2 cellular contexts compared by ENCODE assay signal in genomic region chr7:121331048-121331447, GRCh38.
TF ChIP-seq lines count a peak whose summit lies in the region.

No MANE protein-coding gene starts in this region.

TF ChIP-seq in HCT116, 20 proteins besides CTCF, POLR2A, EP300 and RAD21 (continued from another document):
- TF ChIP-seq, protein P1, sequence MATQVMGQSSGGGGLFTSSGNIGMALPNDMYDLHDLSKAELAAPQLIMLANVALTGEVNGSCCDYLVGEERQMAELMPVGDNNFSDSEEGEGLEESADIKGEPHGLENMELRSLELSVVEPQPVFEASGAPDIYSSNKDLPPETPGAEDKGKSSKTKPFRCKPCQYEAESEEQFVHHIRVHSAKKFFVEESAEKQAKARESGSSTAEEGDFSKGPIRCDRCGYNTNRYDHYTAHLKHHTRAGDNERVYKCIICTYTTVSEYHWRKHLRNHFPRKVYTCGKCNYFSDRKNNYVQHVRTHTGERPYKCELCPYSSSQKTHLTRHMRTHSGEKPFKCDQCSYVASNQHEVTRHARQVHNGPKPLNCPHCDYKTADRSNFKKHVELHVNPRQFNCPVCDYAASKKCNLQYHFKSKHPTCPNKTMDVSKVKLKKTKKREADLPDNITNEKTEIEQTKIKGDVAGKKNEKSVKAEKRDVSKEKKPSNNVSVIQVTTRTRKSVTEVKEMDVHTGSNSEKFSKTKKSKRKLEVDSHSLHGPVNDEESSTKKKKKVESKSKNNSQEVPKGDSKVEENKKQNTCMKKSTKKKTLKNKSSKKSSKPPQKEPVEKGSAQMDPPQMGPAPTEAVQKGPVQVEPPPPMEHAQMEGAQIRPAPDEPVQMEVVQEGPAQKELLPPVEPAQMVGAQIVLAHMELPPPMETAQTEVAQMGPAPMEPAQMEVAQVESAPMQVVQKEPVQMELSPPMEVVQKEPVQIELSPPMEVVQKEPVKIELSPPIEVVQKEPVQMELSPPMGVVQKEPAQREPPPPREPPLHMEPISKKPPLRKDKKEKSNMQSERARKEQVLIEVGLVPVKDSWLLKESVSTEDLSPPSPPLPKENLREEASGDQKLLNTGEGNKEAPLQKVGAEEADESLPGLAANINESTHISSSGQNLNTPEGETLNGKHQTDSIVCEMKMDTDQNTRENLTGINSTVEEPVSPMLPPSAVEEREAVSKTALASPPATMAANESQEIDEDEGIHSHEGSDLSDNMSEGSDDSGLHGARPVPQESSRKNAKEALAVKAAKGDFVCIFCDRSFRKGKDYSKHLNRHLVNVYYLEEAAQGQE (IDR thresholded peaks at IDR 0.05; ENCODE audit: low read depth) = no peak

TF ChIP-seq in WTC11, 78 proteins besides CTCF, POLR2A, EP300 and RAD21 (continued from another document):
- TF ChIP-seq, protein P2, sequence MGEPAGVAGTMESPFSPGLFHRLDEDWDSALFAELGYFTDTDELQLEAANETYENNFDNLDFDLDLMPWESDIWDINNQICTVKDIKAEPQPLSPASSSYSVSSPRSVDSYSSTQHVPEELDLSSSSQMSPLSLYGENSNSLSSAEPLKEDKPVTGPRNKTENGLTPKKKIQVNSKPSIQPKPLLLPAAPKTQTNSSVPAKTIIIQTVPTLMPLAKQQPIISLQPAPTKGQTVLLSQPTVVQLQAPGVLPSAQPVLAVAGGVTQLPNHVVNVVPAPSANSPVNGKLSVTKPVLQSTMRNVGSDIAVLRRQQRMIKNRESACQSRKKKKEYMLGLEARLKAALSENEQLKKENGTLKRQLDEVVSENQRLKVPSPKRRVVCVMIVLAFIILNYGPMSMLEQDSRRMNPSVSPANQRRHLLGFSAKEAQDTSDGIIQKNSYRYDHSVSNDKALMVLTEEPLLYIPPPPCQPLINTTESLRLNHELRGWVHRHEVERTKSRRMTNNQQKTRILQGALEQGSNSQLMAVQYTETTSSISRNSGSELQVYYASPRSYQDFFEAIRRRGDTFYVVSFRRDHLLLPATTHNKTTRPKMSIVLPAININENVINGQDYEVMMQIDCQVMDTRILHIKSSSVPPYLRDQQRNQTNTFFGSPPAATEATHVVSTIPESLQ (CRISPR knock-in tag; IDR thresholded peaks at IDR 0.05) = no peak
- TF ChIP-seq ZNF423 (CRISPR knock-in tag; IDR thresholded peaks at IDR 0.05) (no peak), RORB (CRISPR knock-in tag; IDR thresholded peaks at IDR 0.05) (no peak), SMAD3 (CRISPR knock-in tag; IDR thresholded peaks at IDR 0.05; ENCODE audit: borderline replicate concordance) (no peak), GRHL2 (CRISPR knock-in tag; IDR thresholded peaks at IDR 0.05; ENCODE audit: insufficient replicate concordance, severe bottlenecking) (no peak), SOX15 (CRISPR knock-in tag; IDR thresholded peaks at IDR 0.05) (no peak), TEAD1 (CRISPR knock-in tag; IDR thresholded peaks at IDR 0.05) (no peak), NFE2L1 (CRISPR knock-in tag; IDR thresholded peaks at IDR 0.05) (no peak), ZNF263 (CRISPR knock-in tag; IDR thresholded peaks at IDR 0.05; ENCODE audit: low read depth) (no peak), TEAD4 (CRISPR knock-in tag; IDR thresholded peaks at IDR 0.05) (no peak), PRRX2 (CRISPR knock-in tag; IDR thresholded peaks at IDR 0.05) (no peak), ESRRA (CRISPR knock-in tag; IDR thresholded peaks at IDR 0.05; ENCODE audit: borderline replicate concordance) (no peak)
- TF ChIP-seq, protein P3, sequence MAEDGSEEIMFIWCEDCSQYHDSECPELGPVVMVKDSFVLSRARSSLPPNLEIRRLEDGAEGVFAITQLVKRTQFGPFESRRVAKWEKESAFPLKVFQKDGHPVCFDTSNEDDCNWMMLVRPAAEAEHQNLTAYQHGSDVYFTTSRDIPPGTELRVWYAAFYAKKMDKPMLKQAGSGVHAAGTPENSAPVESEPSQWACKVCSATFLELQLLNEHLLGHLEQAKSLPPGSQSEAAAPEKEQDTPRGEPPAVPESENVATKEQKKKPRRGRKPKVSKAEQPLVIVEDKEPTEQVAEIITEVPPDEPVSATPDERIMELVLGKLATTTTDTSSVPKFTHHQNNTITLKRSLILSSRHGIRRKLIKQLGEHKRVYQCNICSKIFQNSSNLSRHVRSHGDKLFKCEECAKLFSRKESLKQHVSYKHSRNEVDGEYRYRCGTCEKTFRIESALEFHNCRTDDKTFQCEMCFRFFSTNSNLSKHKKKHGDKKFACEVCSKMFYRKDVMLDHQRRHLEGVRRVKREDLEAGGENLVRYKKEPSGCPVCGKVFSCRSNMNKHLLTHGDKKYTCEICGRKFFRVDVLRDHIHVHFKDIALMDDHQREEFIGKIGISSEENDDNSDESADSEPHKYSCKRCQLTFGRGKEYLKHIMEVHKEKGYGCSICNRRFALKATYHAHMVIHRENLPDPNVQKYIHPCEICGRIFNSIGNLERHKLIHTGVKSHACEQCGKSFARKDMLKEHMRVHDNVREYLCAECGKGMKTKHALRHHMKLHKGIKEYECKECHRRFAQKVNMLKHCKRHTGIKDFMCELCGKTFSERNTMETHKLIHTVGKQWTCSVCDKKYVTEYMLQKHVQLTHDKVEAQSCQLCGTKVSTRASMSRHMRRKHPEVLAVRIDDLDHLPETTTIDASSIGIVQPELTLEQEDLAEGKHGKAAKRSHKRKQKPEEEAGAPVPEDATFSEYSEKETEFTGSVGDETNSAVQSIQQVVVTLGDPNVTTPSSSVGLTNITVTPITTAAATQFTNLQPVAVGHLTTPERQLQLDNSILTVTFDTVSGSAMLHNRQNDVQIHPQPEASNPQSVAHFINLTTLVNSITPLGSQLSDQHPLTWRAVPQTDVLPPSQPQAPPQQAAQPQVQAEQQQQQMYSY (CRISPR knock-in tag; IDR thresholded peaks at IDR 0.05) = no peak
